ENCODE assay signal across 8 cellular contexts in genomic region chr5:172769598-172770373, GRCh38. TPM values are rescaled to one million over a fixed set of nuclear protein-coding genes. Genes with fewer than 3 reads are reported as not detected.
DNase-seq lines count a peak whose midpoint lies in the region; ATAC-seq lines count a peak whose summit lies in the region.

No MANE protein-coding gene starts in this region.

- H2BK12ac ChIP-seq in trophoblast cell (ENCODE audit: low read length) = no peak overlapping the region

- H4K91ac ChIP-seq in trophoblast cell (ENCODE audit: low read depth, low read length) = peak overlapping the region; percentile 97

- peak overlapping the region; percentile 87 for H3K4me2 ChIP-seq in trophoblast cell (ENCODE audit: low read length)

- H3K27ac Mint-ChIP-seq in activated naive CD4-positive, alpha-beta T cell treated with anti-CD3 and anti-CD28 coated beads, Interleukin-2, amount 10 ng/mL, durations not matched to agents 7 days and 5 days = peak overlapping the region; percentile 74

- no CpG with 5 or more reads among the region's 21 CpGs for WGBS in trophoblast cell (ENCODE audit: extremely low coverage, insufficient coverage, insufficient read length)

- peaks cover 10 to 16% of the 10 kb centered on the region in 2 experiments for H3K36me3 ChIP-seq in trophoblast cell (ENCODE audit: control insufficient read depth in 1 of 2, insufficient read depth in 2 of 2, low read length in 2 of 2)

- peak overlapping the region; percentile 68 for H3K4me3 Mint-ChIP-seq in activated naive CD4-positive, alpha-beta T cell treated with anti-CD3 and anti-CD28 coated beads, Interleukin-2, amount 10 ng/mL, durations not matched to agents 7 days and 5 days
- peak overlapping the region; percentile 88 for H3K4me3 Mint-ChIP-seq in activated T-cell treated with anti-CD3 and anti-CD28 coated beads, Interleukin-2, amount 50 U/mL, for 4 hours

- no peak overlapping the region for H3K18ac ChIP-seq in trophoblast cell (ENCODE audit: low read length)

- H4K8ac ChIP-seq in trophoblast cell (ENCODE audit: low read depth, low read length) = no peak overlapping the region

- no peaks in the 10 kb centered on the region for H3K27me3 ChIP-seq in trophoblast cell (ENCODE audit: insufficient read depth, low read length)

- H3K36me3 Mint-ChIP-seq in activated naive CD4-positive, alpha-beta T cell treated with anti-CD3 and anti-CD28 coated beads, Interleukin-2, amount 10 ng/mL, durations not matched to agents 7 days and 5 days = peaks cover 14% of the 10 kb centered on the region
- H3K36me3 Mint-ChIP-seq in activated T-cell treated with anti-CD3 and anti-CD28 coated beads, Interleukin-2, amount 50 U/mL, for 4 hours (ENCODE audit: insufficient read depth) = peaks cover 20% of the 10 kb centered on the region

- H3K27me3 Mint-ChIP-seq in activated naive CD4-positive, alpha-beta T cell treated with anti-CD3 and anti-CD28 coated beads, Interleukin-2, amount 10 ng/mL, durations not matched to agents 7 days and 5 days = no peaks in the 10 kb centered on the region
- H3K27me3 Mint-ChIP-seq in activated T-cell treated with anti-CD3 and anti-CD28 coated beads, Interleukin-2, amount 50 U/mL, for 4 hours (ENCODE audit: low read depth) = no peaks in the 10 kb centered on the region

- peak overlapping the region; percentile 96 for H3K9ac ChIP-seq in trophoblast cell (ENCODE audit: low read length)

- peaks cover 23% of the 10 kb centered on the region for H3K79me1 ChIP-seq in trophoblast cell (ENCODE audit: low read length)

- CTCF ChIA-PET in activated naive CD4-positive, alpha-beta T cell treated with anti-CD3 and anti-CD28 coated beads, Interleukin-2, amount 10 ng/mL, durations not matched to agents 7 days and 5 days (lab: Charles Lee) = interaction anchor here (0.8 to 2.9 kb wide), 10 partner anchors 9 to 164 kb away, joined by 3 to 18 read pairs (median 4); no protein-coding TSS in a partner anchor

- ATAC-seq in activated T-cell treated with anti-CD3 and anti-CD28 coated beads, Interleukin-2, amount 50 U/mL, for 4 hours = no peak
- ATAC-seq in HG03469 (IDR thresholded peaks at IDR 0.05; ENCODE audit: unreplicated experiment) (no peak), GM19467 (IDR thresholded peaks at IDR 0.05; ENCODE audit: unreplicated experiment) (no peak)

- no peak for DNase-seq in activated naive CD4-positive, alpha-beta T cell treated with anti-CD3 and anti-CD28 coated beads, Interleukin-2, amount 10 ng/mL, durations not matched to agents 7 days and 5 days
- DNase-seq in activated naive CD4-positive, alpha-beta T cell treated with anti-CD3 and anti-CD28 coated beads, Interleukin-2, amount 50 U/mL, for 16 hours = no peak
- DNase-seq in activated T-cell treated with anti-CD3 and anti-CD28 coated beads, Interleukin-2, amount 50 U/mL, for 4 hours = no peak
- peak; percentile 42 for DNase-seq in globus pallidus (ENCODE audit: low spot score)
- DNase-seq in trophoblast cell = peak in 1 of 2 donors; percentile 43
- DNase-seq in dedifferentiated amniotic fluid mesenchymal stem cell (ENCODE audit: extremely low spot score) = no peak

- peaks cover 64% of the 10 kb centered on the region for H3K4me1 Mint-ChIP-seq in activated naive CD4-positive, alpha-beta T cell treated with anti-CD3 and anti-CD28 coated beads, Interleukin-2, amount 10 ng/mL, durations not matched to agents 7 days and 5 days
- H3K4me1 Mint-ChIP-seq in activated T-cell treated with anti-CD3 and anti-CD28 coated beads, Interleukin-2, amount 50 U/mL, for 4 hours (ENCODE audit: low read depth) = peaks cover 83% of the 10 kb centered on the region

- no peak overlapping the region for H2BK5ac ChIP-seq in trophoblast cell (ENCODE audit: low read depth, low read length, poor library complexity)

- no peak overlapping the region for H3K23ac ChIP-seq in trophoblast cell (ENCODE audit: low read length)

- peak overlapping the region; percentile 22 for H3K4ac ChIP-seq in trophoblast cell (ENCODE audit: low read depth, low read length)

- no peaks in the 10 kb centered on the region for H3K9me3 Mint-ChIP-seq in activated naive CD4-positive, alpha-beta T cell treated with anti-CD3 and anti-CD28 coated beads, Interleukin-2, amount 10 ng/mL, durations not matched to agents 7 days and 5 days
- H3K9me3 Mint-ChIP-seq in activated T-cell treated with anti-CD3 and anti-CD28 coated beads, Interleukin-2, amount 50 U/mL, for 4 hours = no peaks in the 10 kb centered on the region

- peak overlapping the region; percentile 35 for H2BK120ac ChIP-seq in trophoblast cell (ENCODE audit: insufficient read depth, low read length, poor library complexity)

- H2AFZ ChIP-seq in trophoblast cell (ENCODE audit: insufficient read depth, low read length, poor library complexity) = no peak overlapping the region

- peak overlapping the region; percentile 82 for H3K4me3 ChIP-seq in trophoblast cell (ENCODE audit: low read depth, low read length)

- peak overlapping the region; percentile 99 for H3K14ac ChIP-seq in trophoblast cell (ENCODE audit: low read length)

- H3K4me1 ChIP-seq in trophoblast cell (ENCODE audit: control insufficient read depth in 1 of 2, insufficient read depth in 2 of 2, low read length in 2 of 2) = peaks cover 15 to 25% of the 10 kb centered on the region in 2 experiments

- H3K9me3 ChIP-seq in trophoblast cell (ENCODE audit: insufficient read depth, low read depth, low read length) = no peaks in the 10 kb centered on the region

- H4K12ac ChIP-seq in trophoblast cell (ENCODE audit: low read depth, low read length) = no peak overlapping the region

- H2AK5ac ChIP-seq in trophoblast cell (ENCODE audit: low read length) = no peak overlapping the region

- H3K27ac ChIP-seq in trophoblast cell (ENCODE audit: low read depth, low read length) = no peak overlapping the region

- H3K79me2 ChIP-seq in trophoblast cell (ENCODE audit: control insufficient read depth, insufficient read depth, low read length, poor library complexity) = peaks cover 10% of the 10 kb centered on the region

RNA-seq across cellular contexts. Expression of gene DUSP1, which starts 1.2 kb away (rescaled TPM):
- total RNA-seq in activated T-cell treated with anti-CD3 and anti-CD28 coated beads, Interleukin-2, amount 50 U/mL, for 4 hours = 10 to 100 TPM; 11.4 to 15.0 (median 15.0) TPM
- 12.0 and 12.4 TPM in 2 replicates for polyA plus RNA-seq in trophoblast cell (2013)
